Comparison of ENCODE assay signal across 1 cellular context in the genomic region with DNA sequence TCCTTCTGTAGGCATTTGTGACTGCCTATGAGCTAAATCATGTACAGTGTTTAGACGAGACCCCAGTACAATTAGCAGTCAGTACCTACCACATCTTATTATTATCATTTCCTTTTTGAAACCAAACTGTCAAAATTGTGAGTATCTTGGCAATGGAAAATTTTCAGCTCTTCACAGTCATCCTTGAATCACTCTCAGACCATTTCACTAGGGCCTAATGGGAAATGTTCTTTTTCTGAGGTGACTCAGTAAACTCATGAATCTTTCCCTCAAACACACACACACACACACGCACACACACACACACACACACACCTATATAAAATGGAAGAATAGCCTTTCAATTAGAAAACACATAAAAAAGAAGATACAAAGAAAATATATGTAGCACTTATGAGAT.
TF ChIP-seq lines count a peak whose summit lies in the region.

No MANE protein-coding gene starts in this region.

TF ChIP-seq in GM23338, 12 proteins besides CTCF, POLR2A, EP300 and RAD21:
- TF ChIP-seq REST (IDR thresholded peaks at IDR 0.05; ENCODE audit: unreplicated experiment), result no peak
- TF ChIP-seq ZNF331 (CRISPR knock-in tag; IDR thresholded peaks at IDR 0.05; ENCODE audit: low read depth), result no peak
- no peak for TF ChIP-seq ZNF462 (CRISPR knock-in tag; IDR thresholded peaks at IDR 0.05)
- no peak for TF ChIP-seq ZNF114 (CRISPR knock-in tag; IDR thresholded peaks at IDR 0.05)
- no peak for TF ChIP-seq EZH2 (IDR thresholded peaks at IDR 0.05; ENCODE audit: low read depth, unreplicated experiment)
- TF ChIP-seq POLR2AphosphoS5 (IDR thresholded peaks at IDR 0.05; ENCODE audit: low read depth), result no peak
- TF ChIP-seq JUNB (IDR thresholded peaks at IDR 0.05; ENCODE audit: unreplicated experiment), result no peak
- no peak for TF ChIP-seq STAT1 (IDR thresholded peaks at IDR 0.05; ENCODE audit: unreplicated experiment)
TF ChIP-seq in GM23338: peak in this region for 0.
